16 cellular contexts compared by ENCODE assay signal in the genomic region with DNA sequence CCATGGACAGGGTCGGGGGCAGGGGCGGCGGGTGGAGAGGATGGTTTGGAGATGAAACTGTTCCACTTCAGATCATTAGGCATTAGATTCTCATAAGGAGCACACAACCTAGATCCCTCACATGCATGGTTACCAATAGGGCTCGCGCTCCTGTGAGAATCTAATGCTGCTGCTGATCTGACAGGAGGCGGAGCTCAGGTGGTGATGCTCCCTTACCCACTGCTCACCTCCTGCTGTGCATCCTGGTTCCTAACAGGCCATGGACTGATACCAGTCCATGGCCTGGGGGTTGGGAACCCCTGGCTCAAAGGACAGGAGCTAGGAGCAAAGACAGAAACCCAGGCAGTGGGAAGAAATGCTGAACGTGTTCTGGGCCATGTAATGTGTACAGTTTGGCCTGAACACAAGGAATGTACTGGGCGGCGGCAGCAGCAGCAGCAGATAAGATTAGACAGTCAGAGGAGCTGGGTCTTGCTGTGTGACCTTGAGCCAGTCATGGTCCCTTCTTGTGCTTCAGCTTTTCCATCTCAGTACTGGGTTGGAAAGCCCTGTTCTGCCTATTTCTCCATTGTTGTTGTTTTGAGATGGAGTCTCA. TPM values are rescaled to one million over a fixed set of nuclear protein-coding genes. Genes with fewer than 3 reads are reported as not detected.
DNase-seq lines count a peak whose midpoint lies in the region; TF ChIP-seq lines count a peak whose summit lies in the region.
"Had no signal": no experiment of that assay in that cellular context is flagged by ENCODE, and none has a peak within 500 bp of the region (broad histone marks: within the 10 kb centered on the region; RNA-seq: fewer than 3 reads in every experiment).

No MANE protein-coding gene starts in this region.

- no peaks in the 10 kb centered on the region for H4K20me1 ChIP-seq in OCI-LY3 (ENCODE audit: insufficient read depth, low read length)

- DNase-seq in activated CD4-positive, alpha-beta T cell treated with anti-CD3 and anti-CD28 coated beads, Interleukin-2, amount 10 ng/mL, durations not matched to agents 7 days and 5 days, result no peak
- DNase-seq in activated CD4-positive, alpha-beta T cell treated with anti-CD3 and anti-CD28 coated beads, Interleukin-2, amount 50 U/mL, for 1 hour, result no peak
- DNase-seq in erythroblast (lab: John Stamatoyannopoulos, UW) (peak; percentile 79 to 85), NCI-H2227 treated with DMSO at 0.1 percent for 48 hours (lab: John Stamatoyannopoulos, UW) (no peak), HuH-7 (ENCODE audit: low spot score) (no peak), foreskin melanocyte (no peak)
- DNase-seq in CD8-positive, alpha-beta memory T cell, result no peak
- DNase-seq: 8988T, C1 segment of cervical spinal cord, KBM-7, NCI-H1092 treated with DMSO at 0.1 percent for 48 hours, NCI-H187 treated with DMSO at 0.1 percent for 48 hours, NCI-H2171, NCI-H774 had no signal

- peaks cover 36% of the 10 kb centered on the region for H3K4me1 ChIP-seq in OCI-LY3 (ENCODE audit: low read length)
- H3K4me1 ChIP-seq in CD8-positive, alpha-beta memory T cell (ENCODE audit: insufficient read depth, low read length), result peaks cover 5% of the 10 kb centered on the region

- CTCF ChIA-PET in activated CD4-positive, alpha-beta T cell treated with anti-CD3 and anti-CD28 coated beads, Interleukin-2, amount 10 ng/mL, durations not matched to agents 7 days and 5 days (lab: Charles Lee), result no interaction called here
- CTCF ChIA-PET in CD8-positive, alpha-beta memory T cell (lab: Charles Lee), result interaction anchor here (0.8 to 1.1 kb wide), 3 partner anchors 9 to 343 kb away, joined by 3 read pairs; a partner anchor contains a TSS

- H3K9ac ChIP-seq in OCI-LY3 (ENCODE audit: low read length), result no peak overlapping the region

- H3K27me3 ChIP-seq in OCI-LY3 (ENCODE audit: low read depth, low read length), result no peaks in the 10 kb centered on the region
- H3K27me3 ChIP-seq in CD8-positive, alpha-beta memory T cell (ENCODE audit: insufficient read depth, low read length, poor library complexity, severe bottlenecking), result no peaks in the 10 kb centered on the region

- H3K27ac ChIP-seq in OCI-LY3 (ENCODE audit: low read length), result no peak overlapping the region
- no peak overlapping the region for H3K27ac ChIP-seq in CD8-positive, alpha-beta memory T cell (ENCODE audit: low read depth, low read length)

- H2AFZ ChIP-seq in OCI-LY3 (ENCODE audit: low read depth, low read length), result no peak overlapping the region

- no peaks in the 10 kb centered on the region for H3K36me3 Mint-ChIP-seq in activated CD4-positive, alpha-beta T cell treated with anti-CD3 and anti-CD28 coated beads, Interleukin-2, amount 10 ng/mL, durations not matched to agents 7 days and 5 days (ENCODE audit: low read depth)
- no peaks in the 10 kb centered on the region for H3K36me3 Mint-ChIP-seq in CD8-positive, alpha-beta memory T cell

- H3K9me3 ChIP-seq in OCI-LY3 (ENCODE audit: insufficient read depth, low read length), result peaks cover 3% of the 10 kb centered on the region; the same call in 1 of the 2 replicates
- H3K9me3 ChIP-seq in CD8-positive, alpha-beta memory T cell (ENCODE audit: low read length), result no peaks in the 10 kb centered on the region
- H3K9me3 ChIP-seq: HAP-1 had no signal

- H3K9me3 Mint-ChIP-seq in activated CD4-positive, alpha-beta T cell treated with anti-CD3 and anti-CD28 coated beads, Interleukin-2, amount 10 ng/mL, durations not matched to agents 7 days and 5 days, result no peaks in the 10 kb centered on the region
- no peaks in the 10 kb centered on the region for H3K9me3 Mint-ChIP-seq in CD8-positive, alpha-beta memory T cell

- peaks cover 14% of the 10 kb centered on the region for H3K4me1 Mint-ChIP-seq in activated CD4-positive, alpha-beta T cell treated with anti-CD3 and anti-CD28 coated beads, Interleukin-2, amount 10 ng/mL, durations not matched to agents 7 days and 5 days
- H3K4me1 Mint-ChIP-seq in CD8-positive, alpha-beta memory T cell, result peaks cover 3 to 8% (median 4%) of the 10 kb centered on the region in 3 donors

- POLR2A ChIA-PET in activated CD4-positive, alpha-beta T cell treated with anti-CD3 and anti-CD28 coated beads, Interleukin-2, amount 10 ng/mL, durations not matched to agents 7 days and 5 days (lab: Charles Lee), result no interaction called here
- POLR2A ChIA-PET in CD8-positive, alpha-beta memory T cell (lab: Charles Lee), result no interaction called here

- no peak overlapping the region for H3K4me3 Mint-ChIP-seq in activated CD4-positive, alpha-beta T cell treated with anti-CD3 and anti-CD28 coated beads, Interleukin-2, amount 10 ng/mL, durations not matched to agents 7 days and 5 days
- no peak overlapping the region for H3K4me3 Mint-ChIP-seq in CD8-positive, alpha-beta memory T cell

- TF ChIP-seq CTCF in OCI-LY3 (IDR thresholded peaks at IDR 0.05; ENCODE audit: low read depth, low read length), result no peak

- no peaks in the 10 kb centered on the region for H3K36me3 ChIP-seq in OCI-LY3 (replicated peaks; ENCODE audit: low read depth, low read length)
- no peaks in the 10 kb centered on the region for H3K36me3 ChIP-seq in CD8-positive, alpha-beta memory T cell (ENCODE audit: insufficient read depth, low read length)
- H3K36me3 ChIP-seq: HAP-1 had no signal

- H3K79me2 ChIP-seq in OCI-LY3 (ENCODE audit: low read length), result no peaks in the 10 kb centered on the region

- peak overlapping the region; percentile 10; the same call in 1 of the 2 replicates for H3K4me2 ChIP-seq in OCI-LY3 (ENCODE audit: low read length)

- TF ChIP-seq POLR2A in erythroblast (IDR thresholded peaks at IDR 0.05; ENCODE audit: low read length), result no peak

- H3K27me3 Mint-ChIP-seq in activated CD4-positive, alpha-beta T cell treated with anti-CD3 and anti-CD28 coated beads, Interleukin-2, amount 10 ng/mL, durations not matched to agents 7 days and 5 days, result peaks cover 2% of the 10 kb centered on the region
- H3K27me3 Mint-ChIP-seq in CD8-positive, alpha-beta memory T cell, result peaks cover 0 to 4% of the 10 kb centered on the region in 2 donors

- no peak overlapping the region for H3K4me3 ChIP-seq in OCI-LY3 (ENCODE audit: low read length)
- no peak overlapping the region for H3K4me3 ChIP-seq in CD8-positive, alpha-beta memory T cell (ENCODE audit: low read length)
- H3K4me3 ChIP-seq: HAP-1 had no signal

- peak overlapping the region; percentile 20 for H3K27ac Mint-ChIP-seq in activated CD4-positive, alpha-beta T cell treated with anti-CD3 and anti-CD28 coated beads, Interleukin-2, amount 10 ng/mL, durations not matched to agents 7 days and 5 days
- H3K27ac Mint-ChIP-seq in CD8-positive, alpha-beta memory T cell, result no peak overlapping the region

RNA-seq across cellular contexts. Expression of a gene that starts 4.7 kb away (rescaled TPM):
- total RNA-seq in activated CD4-positive, alpha-beta T cell treated with anti-CD3 and anti-CD28 coated beads, Interleukin-2, amount 10 ng/mL, durations not matched to agents 7 days and 5 days, result 1 to 10 TPM; 1.7 to 1.9 TPM
- 1 to 10 TPM; 2.1 TPM for total RNA-seq in CD8-positive, alpha-beta memory T cell
- polyA plus RNA-seq in CD8-positive, alpha-beta memory T cell, result 1.1 TPM

RNA-seq across cellular contexts. Expression of a gene that starts 53.8 kb away (rescaled TPM):
- 100 to 1,000 TPM; 252 to 256 TPM for total RNA-seq in activated CD4-positive, alpha-beta T cell treated with anti-CD3 and anti-CD28 coated beads, Interleukin-2, amount 10 ng/mL, durations not matched to agents 7 days and 5 days
- 100 to 1,000 TPM; 295 to 305 TPM for total RNA-seq in CD8-positive, alpha-beta memory T cell
- polyA plus RNA-seq in CD8-positive, alpha-beta memory T cell, result 378 TPM

RNA-seq across cellular contexts. Expression of a gene that starts 53.8 kb away (rescaled TPM):
- total RNA-seq in activated CD4-positive, alpha-beta T cell treated with anti-CD3 and anti-CD28 coated beads, Interleukin-2, amount 10 ng/mL, durations not matched to agents 7 days and 5 days, result 100 to 1,000 TPM; 121 to 127 TPM
- 100 to 1,000 TPM; 103 to 110 TPM for total RNA-seq in CD8-positive, alpha-beta memory T cell
- polyA plus RNA-seq in CD8-positive, alpha-beta memory T cell, result 46.1 TPM

Comparison
In these comparisons a context has a peak if more than half of its experiments do, and no peak if none do; other contexts are left out.
1. DNase-seq: peak in erythroblast (2 of 2); none in activated CD4-positive, alpha-beta T cell treated with anti-CD3 and anti-CD28 coated beads, Interleukin-2, amount 10 ng/mL, durations not matched to agents 7 days and 5 days (single experiment), activated CD4-positive, alpha-beta T cell treated with anti-CD3 and anti-CD28 coated beads, Interleukin-2, amount 50 U/mL, for 1 hour (single experiment), NCI-H2227 treated with DMSO at 0.1 percent for 48 hours (single experiment), HuH-7 (single experiment), foreskin melanocyte (single experiment) and CD8-positive, alpha-beta memory T cell (0 of 5).